ENCODE assay signal across 8 cellular contexts in the genomic region with DNA sequence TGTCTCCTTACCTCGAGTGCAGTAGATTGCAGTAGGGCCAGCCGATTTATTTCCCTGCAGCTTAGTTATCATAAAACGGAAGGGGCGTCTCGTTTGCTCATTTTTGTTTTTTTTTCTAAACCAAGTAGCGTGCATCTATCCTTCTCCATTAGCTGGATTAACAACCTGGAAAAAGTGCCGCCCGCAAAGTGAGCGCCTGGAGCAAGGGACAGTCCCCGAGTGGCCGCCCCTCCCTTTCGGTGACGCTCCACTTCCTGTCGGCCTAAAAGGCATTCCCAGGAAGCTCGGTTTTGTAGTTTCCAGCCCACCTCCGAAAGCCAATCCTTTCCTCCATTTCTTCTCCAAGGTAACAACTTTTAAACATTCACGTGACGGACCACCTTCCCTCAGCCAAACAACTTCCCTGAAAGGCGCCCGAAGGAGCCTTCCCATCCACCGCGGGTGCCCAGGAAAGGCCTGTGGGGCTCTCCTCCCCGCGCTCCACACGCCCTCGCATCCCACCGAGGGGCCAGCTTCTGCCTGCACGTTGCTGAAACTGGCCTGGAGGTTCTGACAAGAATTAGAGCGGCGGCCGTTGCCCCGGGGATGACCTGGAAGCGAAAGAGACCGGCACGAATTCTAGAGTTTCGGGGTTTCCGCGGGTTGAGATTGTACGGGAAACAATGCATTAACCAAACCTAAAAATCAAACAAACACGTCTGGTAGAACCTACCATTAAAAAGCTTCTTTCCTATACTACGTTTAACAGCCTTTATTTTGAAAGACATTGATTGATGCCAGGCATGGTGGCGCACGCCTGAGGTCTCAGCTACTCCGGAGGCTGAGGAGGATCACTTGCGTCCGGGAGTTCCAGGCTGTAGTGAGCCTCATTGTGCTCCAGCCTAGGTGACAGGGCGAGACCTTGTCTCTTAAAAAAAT. TPM values are rescaled to one million over a fixed set of nuclear protein-coding genes. Genes with fewer than 3 reads are reported as not detected.
A peak's percentile ranks its signal among the peaks of the same experiment; 100 is the strongest.
DNase-seq lines count a peak whose midpoint lies in the region; ATAC-seq and TF ChIP-seq lines count a peak whose summit lies in the region.

A gene with protein sequence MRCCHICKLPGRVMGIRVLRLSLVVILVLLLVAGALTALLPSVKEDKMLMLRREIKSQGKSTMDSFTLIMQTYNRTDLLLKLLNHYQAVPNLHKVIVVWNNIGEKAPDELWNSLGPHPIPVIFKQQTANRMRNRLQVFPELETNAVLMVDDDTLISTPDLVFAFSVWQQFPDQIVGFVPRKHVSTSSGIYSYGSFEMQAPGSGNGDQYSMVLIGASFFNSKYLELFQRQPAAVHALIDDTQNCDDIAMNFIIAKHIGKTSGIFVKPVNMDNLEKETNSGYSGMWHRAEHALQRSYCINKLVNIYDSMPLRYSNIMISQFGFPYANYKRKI (minus strand): TSS at position 221 of the 918 bp plus-strand sequence. CDS start 6,085 bp downstream, outside the sequence.

- peak; percentile 44 for TF ChIP-seq POLR2A in GM18951 (IDR thresholded peaks at IDR 0.05; ENCODE audit: extremely low read depth, insufficient read depth, insufficient read length)

- peak within 1 kb of the TSS; percentile 100 for H3K4me3 Mint-ChIP-seq in chondrocyte (ENCODE audit: unreplicated experiment)

- H3K36me3 Mint-ChIP-seq in chondrocyte (ENCODE audit: low read depth) = peaks cover 6% of the 10 kb centered on the region

- H3K27me3 ChIP-seq in kidney epithelial cell (ENCODE audit: control insufficient read depth, insufficient read depth, low read length) = no peaks in the 10 kb centered on the region

- in situ Hi-C loops in GM18951 (cut with MboI; ENCODE audit: low sequenced_read_pairs, unreplicated experiment) = no loop called here

- DNase-seq in AG09319 (ENCODE audit: extremely low read depth, low read depth) = peak; percentile 27
- peak; percentile 91 for DNase-seq in NCI-H345 (lab: John Stamatoyannopoulos, UW)
- DNase-seq in activated CD4-positive, alpha-beta T cell treated with anti-CD3 and anti-CD28 coated beads for 24 hours (ENCODE audit: low read depth in 2 of 2) = peak; percentile 30 to 69
- peak; percentile 90 for DNase-seq in chondrocyte (ENCODE audit: low spot score)
- peak; percentile 77 for DNase-seq in kidney epithelial cell (ENCODE audit: low read depth)
- peak; percentile 86 for DNase-seq in stimulated activated CD4-positive, alpha-beta T cell treated with anti-CD3 and anti-CD28 coated beads, Interleukin-15, amount 100 ng/mL, for 24 hours

- peak within 1 kb of the TSS; percentile 100 for H3K27ac Mint-ChIP-seq in chondrocyte (ENCODE audit: unreplicated experiment)

- peak within 1 kb of the TSS; percentile 86 for H3K4me3 ChIP-seq in kidney epithelial cell (ENCODE audit: low read depth, low read length)

- H3K27me3 Mint-ChIP-seq in chondrocyte (ENCODE audit: low read depth) = no peaks in the 10 kb centered on the region

- TF ChIP-seq CTCF in AG09319 (IDR thresholded peaks at IDR 0.05; ENCODE audit: low read depth, low read length) (no peak), chondrocyte (IDR thresholded peaks at IDR 0.05) (no peak), kidney epithelial cell (IDR thresholded peaks at IDR 0.05; ENCODE audit: insufficient read depth, low read length, poor library complexity, severe bottlenecking) (no peak)

- ATAC-seq in HG03280 (IDR thresholded peaks at IDR 0.05; ENCODE audit: unreplicated experiment) = peak; percentile 51

- H3K4me1 Mint-ChIP-seq in chondrocyte (ENCODE audit: low read depth) = peaks cover 38% of the 10 kb centered on the region

- no peaks in the 10 kb centered on the region for H3K36me3 ChIP-seq in kidney epithelial cell (ENCODE audit: control insufficient read depth, insufficient read depth, low read length)

- H3K9me3 Mint-ChIP-seq in chondrocyte (ENCODE audit: low read depth) = no peaks in the 10 kb centered on the region

RNA-seq across cellular contexts. Expression of the gene that starts here (rescaled TPM):
- total RNA-seq in chondrocyte = 24.7 to 36.1 TPM (median 26.0 TPM) in 3 replicates
- total RNA-seq in kidney epithelial cell = 10.2 and 10.7 TPM in 2 replicates

Comparison
In these comparisons a context has a peak if more than half of its experiments do, and no peak if none do; other contexts are left out.
1. Peak in every context shown above with its lines: DNase-seq, ATAC-seq and H3K4me3 ChIP-seq.
2. DNase-seq: peak in every context shown above with its lines; median percentile 91 in NCI-H345; 90 in chondrocyte; 86 in stimulated activated CD4-positive, alpha-beta T cell treated with anti-CD3 and anti-CD28 coated beads, Interleukin-15, amount 100 ng/mL, for 24 hours; 77 in kidney epithelial cell; 50 in activated CD4-positive, alpha-beta T cell treated with anti-CD3 and anti-CD28 coated beads for 24 hours; 27 in AG09319.